Comparison of ENCODE assay signal across 1 cellular context in the genomic region with DNA sequence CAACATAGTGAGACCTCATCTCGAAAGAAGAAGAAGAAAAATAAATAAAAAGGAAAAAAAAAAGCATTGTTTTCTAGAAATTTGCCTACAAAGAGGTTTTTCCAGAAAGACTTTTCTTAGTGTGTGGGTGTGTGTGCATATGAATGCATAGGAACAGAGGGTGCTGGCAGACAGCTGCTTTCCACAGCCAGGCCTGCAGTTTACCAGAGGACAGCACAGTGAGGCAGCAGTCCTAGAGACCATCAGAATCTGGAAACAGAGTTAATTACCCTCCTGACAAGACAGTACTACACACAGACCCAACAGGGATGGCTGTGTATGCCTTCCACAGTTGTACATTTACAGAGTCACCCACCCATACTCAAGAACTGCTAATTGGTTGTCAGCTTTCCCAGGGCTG.
TF ChIP-seq lines count a peak whose summit lies in the region.

No MANE protein-coding gene starts in this region.

TF ChIP-seq in SK-N-SH, 30 proteins besides CTCF, POLR2A, EP300 and RAD21 (continued from another document):
- TF ChIP-seq GATA2 (CRISPR knock-in tag; IDR thresholded peaks at IDR 0.05) (no peak), GABPA (IDR thresholded peaks at IDR 0.05; ENCODE audit: low read depth) (no peak), RCOR1 (IDR thresholded peaks at IDR 0.05; ENCODE audit: low read length) (no peak)
TF ChIP-seq in SK-N-SH: peak in this region for 0.
